Comparison of ENCODE assay signal across 10 cellular contexts in genomic region chr7:108203433-108204002, GRCh38.
DNase-seq lines count a peak whose midpoint lies in the region; ATAC-seq lines count a peak whose summit lies in the region.
"Had no signal": no experiment of that assay in that cellular context is flagged by ENCODE, and none has a peak within 500 bp of the region (broad histone marks: within the 10 kb centered on the region; RNA-seq: fewer than 3 reads in every experiment).

No MANE protein-coding gene starts in this region.

- no peak overlapping the region for H2BK120ac ChIP-seq in trophoblast cell (ENCODE audit: insufficient read depth, low read length, poor library complexity)

- no peak overlapping the region for H3K4ac ChIP-seq in trophoblast cell (ENCODE audit: low read depth, low read length)

- no CpG with 5 or more reads among the region's 5 CpGs for WGBS in trophoblast cell (ENCODE audit: extremely low coverage, insufficient coverage, insufficient read length)

- H4K12ac ChIP-seq in trophoblast cell (ENCODE audit: low read depth, low read length): no peak overlapping the region

- H3K18ac ChIP-seq in trophoblast cell (ENCODE audit: low read length): no peak overlapping the region

- H4K8ac ChIP-seq in trophoblast cell (ENCODE audit: low read depth, low read length): no peak overlapping the region

- H3K79me1 ChIP-seq in trophoblast cell (ENCODE audit: low read length): no peaks in the 10 kb centered on the region

- no peak overlapping the region for H3K4me2 ChIP-seq in trophoblast cell (ENCODE audit: low read length)

- no peaks in the 10 kb centered on the region for H3K9me3 ChIP-seq in trophoblast cell (ENCODE audit: insufficient read depth, low read depth, low read length)
- H3K9me3 ChIP-seq: suprapubic skin had no signal

- no peak overlapping the region for H4K91ac ChIP-seq in trophoblast cell (ENCODE audit: low read depth, low read length)

- no peak overlapping the region for H3K23ac ChIP-seq in trophoblast cell (ENCODE audit: low read length)

- no peaks in the 10 kb centered on the region for H3K27me3 ChIP-seq in trophoblast cell (ENCODE audit: insufficient read depth, low read length)
- H3K27me3 ChIP-seq: suprapubic skin had no signal

- H3K4me1 ChIP-seq in trophoblast cell (ENCODE audit: control insufficient read depth in 1 of 2, insufficient read depth in 2 of 2, low read length in 2 of 2): no peaks in the 10 kb centered on the region
- H3K4me1 ChIP-seq: suprapubic skin had no signal

- DNase-seq in Ammon's horn (ENCODE audit: low spot score) (no peak), NCI-H524 treated with DMSO at 0.1 percent for 48 hours (lab: John Stamatoyannopoulos, UW) (no peak), trophoblast cell (no peak), NCI-H2227 treated with DMSO at 0.1 percent for 48 hours (lab: John Stamatoyannopoulos, UW) (no peak)
- DNase-seq: activated CD4-positive, alpha-beta T cell treated with anti-CD3 and anti-CD28 coated beads, Interleukin-2, amount 10 ng/mL, durations not matched to agents 7 days and 5 days had no signal

- H3K9ac ChIP-seq in trophoblast cell (ENCODE audit: low read length): no peak overlapping the region

- H3K36me3 ChIP-seq in trophoblast cell (ENCODE audit: control insufficient read depth in 1 of 2, insufficient read depth in 2 of 2, low read length in 2 of 2): no peaks in the 10 kb centered on the region
- H3K36me3 ChIP-seq: suprapubic skin had no signal

- peak; percentile 64 for ATAC-seq in GM18858 (IDR thresholded peaks at IDR 0.05; ENCODE audit: unreplicated experiment)
- peak; percentile 90 for ATAC-seq in GM21723 (IDR thresholded peaks at IDR 0.05; ENCODE audit: unreplicated experiment)
- ATAC-seq in HG03521 (IDR thresholded peaks at IDR 0.05; ENCODE audit: unreplicated experiment): peak; percentile 76

- H3K79me2 ChIP-seq in trophoblast cell (ENCODE audit: control insufficient read depth, insufficient read depth, low read length, poor library complexity): no peaks in the 10 kb centered on the region

- no peak overlapping the region for H2BK5ac ChIP-seq in trophoblast cell (ENCODE audit: low read depth, low read length, poor library complexity)

- no peak overlapping the region for H3K14ac ChIP-seq in trophoblast cell (ENCODE audit: low read length)

- no peak overlapping the region for H2AK5ac ChIP-seq in trophoblast cell (ENCODE audit: low read length)

- no peak overlapping the region for H3K4me3 ChIP-seq in trophoblast cell (ENCODE audit: low read depth, low read length)
- H3K4me3 ChIP-seq: suprapubic skin had no signal

- no peak overlapping the region for H2AFZ ChIP-seq in trophoblast cell (ENCODE audit: insufficient read depth, low read length, poor library complexity)

- no peak overlapping the region for H2BK12ac ChIP-seq in trophoblast cell (ENCODE audit: low read length)

- H3K27ac ChIP-seq in cingulate gyrus (ENCODE audit: low read depth, low read length): peak overlapping the region; percentile 3
- H3K27ac ChIP-seq in trophoblast cell (ENCODE audit: low read depth, low read length): no peak overlapping the region
- H3K27ac ChIP-seq: suprapubic skin had no signal
